In the genomic region with DNA sequence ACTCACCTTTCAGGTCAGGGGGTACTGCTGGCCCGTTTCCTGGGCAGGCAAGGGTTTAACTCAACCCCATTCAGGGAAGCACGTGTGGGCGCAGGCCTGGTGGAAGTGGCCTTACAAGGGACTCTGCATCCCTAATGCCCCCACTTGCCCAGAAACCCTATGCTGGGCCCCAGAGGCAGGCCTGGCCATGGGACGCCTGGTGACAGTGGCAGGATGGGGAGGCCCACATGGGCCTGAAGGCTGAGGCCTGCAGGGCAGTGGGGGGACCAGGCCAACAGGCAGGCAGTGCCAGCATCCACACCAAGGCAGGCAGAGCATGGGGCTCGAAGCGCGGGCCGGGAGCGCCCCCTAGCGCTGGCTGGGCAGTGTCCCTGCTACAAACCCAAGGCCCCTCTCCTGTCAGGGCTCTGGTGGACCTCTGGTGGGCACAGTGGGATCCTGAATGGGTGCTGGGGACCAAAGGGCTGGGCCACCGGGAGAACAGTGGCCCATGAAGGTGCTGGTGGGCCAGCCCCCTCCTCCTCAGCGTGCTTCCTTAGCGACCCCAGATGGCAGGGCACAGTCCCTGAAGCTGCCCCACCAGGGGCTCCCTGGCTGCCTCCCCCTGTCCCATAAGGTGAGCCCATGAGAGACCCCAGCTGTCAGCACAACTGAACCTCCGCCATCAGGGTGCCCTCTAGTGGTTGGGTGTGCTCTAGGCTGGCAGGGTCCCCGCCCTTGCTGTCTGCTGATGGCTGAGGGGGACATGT, we compare ENCODE assay signal across 1 cellular context.
TF ChIP-seq lines count a peak whose summit lies in the region.

No MANE protein-coding gene starts in this region.

TF ChIP-seq in HepG2, 621 proteins besides CTCF, POLR2A, EP300 and RAD21 (continued from another document and continues in another):
- TF ChIP-seq, protein P1, sequence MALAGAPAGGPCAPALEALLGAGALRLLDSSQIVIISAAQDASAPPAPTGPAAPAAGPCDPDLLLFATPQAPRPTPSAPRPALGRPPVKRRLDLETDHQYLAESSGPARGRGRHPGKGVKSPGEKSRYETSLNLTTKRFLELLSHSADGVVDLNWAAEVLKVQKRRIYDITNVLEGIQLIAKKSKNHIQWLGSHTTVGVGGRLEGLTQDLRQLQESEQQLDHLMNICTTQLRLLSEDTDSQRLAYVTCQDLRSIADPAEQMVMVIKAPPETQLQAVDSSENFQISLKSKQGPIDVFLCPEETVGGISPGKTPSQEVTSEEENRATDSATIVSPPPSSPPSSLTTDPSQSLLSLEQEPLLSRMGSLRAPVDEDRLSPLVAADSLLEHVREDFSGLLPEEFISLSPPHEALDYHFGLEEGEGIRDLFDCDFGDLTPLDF (CRISPR knock-in tag; IDR thresholded peaks at IDR 0.05): no peak
- TF ChIP-seq HDAC1 (CRISPR knock-in tag; IDR thresholded peaks at IDR 0.05) (peak; percentile 77), ZNF619 (CRISPR knock-in tag; IDR thresholded peaks at IDR 0.05) (0 out of 2 replicates have a peak, but pooled peaks have one; percentile 66), NR2F2 (IDR thresholded peaks at IDR 0.05; ENCODE audit: borderline replicate concordance, low read depth) (peak; percentile 38; the same call in 1 of the 2 replicates), ZNF790 (CRISPR knock-in tag; IDR thresholded peaks at IDR 0.05; ENCODE audit: borderline replicate concordance) (no peak), TSC22D2 (CRISPR knock-in tag; IDR thresholded peaks at IDR 0.05; ENCODE audit: borderline replicate concordance) (no peak), MAFK (conservative IDR thresholded peaks at IDR 0.05 in 1 of 2, IDR thresholded peaks at IDR 0.05 in 1 of 2; ENCODE audit: low read length in 2 of 2) (no peak), TAF15 (IDR thresholded peaks at IDR 0.05; ENCODE audit: low read depth, low read length, poor library complexity, severe bottlenecking) (peak; percentile 82), ZEB1 (IDR thresholded peaks at IDR 0.05; ENCODE audit: insufficient replicate concordance, low read depth) (no peak), EEA1 (CRISPR knock-in tag; IDR thresholded peaks at IDR 0.05; ENCODE audit: borderline replicate concordance) (no peak), SALL1 (CRISPR knock-in tag; IDR thresholded peaks at IDR 0.05) (peak; percentile 83), CBX5 (CRISPR knock-in tag; IDR thresholded peaks at IDR 0.05; ENCODE audit: borderline replicate concordance) (peak; percentile 55; the same call in 1 of the 2 replicates), ZC3H4 (CRISPR knock-in tag; IDR thresholded peaks at IDR 0.05; ENCODE audit: borderline replicate concordance) (no peak; the same call in 1 of the 2 replicates), ZNF703 (CRISPR knock-in tag; IDR thresholded peaks at IDR 0.05; ENCODE audit: borderline replicate concordance) (no peak), FLYWCH1 (CRISPR knock-in tag; IDR thresholded peaks at IDR 0.05) (no peak), HDAC2 (CRISPR knock-in tag; IDR thresholded peaks at IDR 0.05) (peak; percentile 73), MEIS2 (CRISPR knock-in tag; IDR thresholded peaks at IDR 0.05) (no peak; the same call in 1 of the 2 replicates), RFX5 (IDR thresholded peaks at IDR 0.05; ENCODE audit: low read depth, low read length) (no peak), MTF1 (CRISPR knock-in tag; IDR thresholded peaks at IDR 0.05) (no peak), KMT2B (CRISPR knock-in tag; IDR thresholded peaks at IDR 0.05) (no peak), NKX3-1 (CRISPR knock-in tag; IDR thresholded peaks at IDR 0.05) (no peak), NR2C2 (CRISPR knock-in tag; IDR thresholded peaks at IDR 0.05; ENCODE audit: borderline replicate concordance) (peak; percentile 56; the same call in 1 of the 2 replicates), ATRX (CRISPR knock-in tag; IDR thresholded peaks at IDR 0.05; ENCODE audit: borderline replicate concordance) (no peak), SP5 (CRISPR knock-in tag; IDR thresholded peaks at IDR 0.05; ENCODE audit: borderline replicate concordance, low read depth) (no peak; the same call in 1 of the 2 replicates), ATF1 (CRISPR knock-in tag; IDR thresholded peaks at IDR 0.05) (no peak), MYNN (CRISPR knock-in tag; IDR thresholded peaks at IDR 0.05; ENCODE audit: low read depth) (no peak), MED1 (CRISPR knock-in tag; IDR thresholded peaks at IDR 0.05) (peak; percentile 54; the same call in 1 of the 2 replicates)
- TF ChIP-seq, protein P2, sequence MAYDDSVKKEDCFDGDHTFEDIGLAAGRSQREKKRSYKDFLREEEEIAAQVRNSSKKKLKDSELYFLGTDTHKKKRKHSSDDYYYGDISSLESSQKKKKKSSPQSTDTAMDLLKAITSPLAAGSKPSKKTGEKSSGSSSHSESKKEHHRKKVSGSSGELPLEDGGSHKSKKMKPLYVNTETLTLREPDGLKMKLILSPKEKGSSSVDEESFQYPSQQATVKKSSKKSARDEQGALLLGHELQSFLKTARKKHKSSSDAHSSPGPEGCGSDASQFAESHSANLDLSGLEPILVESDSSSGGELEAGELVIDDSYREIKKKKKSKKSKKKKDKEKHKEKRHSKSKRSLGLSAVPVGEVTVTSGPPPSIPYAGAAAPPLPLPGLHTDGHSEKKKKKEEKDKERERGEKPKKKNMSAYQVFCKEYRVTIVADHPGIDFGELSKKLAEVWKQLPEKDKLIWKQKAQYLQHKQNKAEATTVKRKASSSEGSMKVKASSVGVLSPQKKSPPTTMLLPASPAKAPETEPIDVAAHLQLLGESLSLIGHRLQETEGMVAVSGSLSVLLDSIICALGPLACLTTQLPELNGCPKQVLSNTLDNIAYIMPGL (CRISPR knock-in tag; IDR thresholded peaks at IDR 0.05; ENCODE audit: borderline replicate concordance in 1 of 2, low read depth in 1 of 2): peak; percentile 86 to 93
- TF ChIP-seq, protein P3, sequence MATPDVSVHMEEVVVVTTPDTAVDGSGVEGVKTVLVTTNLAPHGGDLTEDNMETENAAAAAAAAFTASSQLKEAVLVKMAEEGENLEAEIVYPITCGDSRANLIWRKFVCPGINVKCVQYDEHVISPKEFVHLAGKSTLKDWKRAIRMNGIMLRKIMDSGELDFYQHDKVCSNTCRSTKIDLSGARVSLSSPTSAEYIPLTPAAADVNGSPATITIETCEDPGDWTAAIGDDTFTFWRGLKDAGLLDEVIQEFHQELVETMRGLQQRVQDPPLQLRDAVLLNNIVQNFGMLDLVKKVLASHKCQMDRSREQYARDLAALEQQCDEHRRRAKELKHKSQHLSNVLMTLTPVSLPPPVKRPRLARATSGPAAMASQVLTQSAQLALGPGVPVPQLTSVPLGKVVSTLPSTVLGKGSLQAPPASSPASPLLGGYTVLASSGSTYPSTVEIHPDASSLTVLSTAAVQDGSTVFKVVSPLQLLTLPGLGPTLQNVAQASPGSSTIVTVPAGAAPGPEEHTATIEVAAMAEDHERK (CRISPR knock-in tag; IDR thresholded peaks at IDR 0.05; ENCODE audit: low read depth): no peak
- TF ChIP-seq, protein P4, sequence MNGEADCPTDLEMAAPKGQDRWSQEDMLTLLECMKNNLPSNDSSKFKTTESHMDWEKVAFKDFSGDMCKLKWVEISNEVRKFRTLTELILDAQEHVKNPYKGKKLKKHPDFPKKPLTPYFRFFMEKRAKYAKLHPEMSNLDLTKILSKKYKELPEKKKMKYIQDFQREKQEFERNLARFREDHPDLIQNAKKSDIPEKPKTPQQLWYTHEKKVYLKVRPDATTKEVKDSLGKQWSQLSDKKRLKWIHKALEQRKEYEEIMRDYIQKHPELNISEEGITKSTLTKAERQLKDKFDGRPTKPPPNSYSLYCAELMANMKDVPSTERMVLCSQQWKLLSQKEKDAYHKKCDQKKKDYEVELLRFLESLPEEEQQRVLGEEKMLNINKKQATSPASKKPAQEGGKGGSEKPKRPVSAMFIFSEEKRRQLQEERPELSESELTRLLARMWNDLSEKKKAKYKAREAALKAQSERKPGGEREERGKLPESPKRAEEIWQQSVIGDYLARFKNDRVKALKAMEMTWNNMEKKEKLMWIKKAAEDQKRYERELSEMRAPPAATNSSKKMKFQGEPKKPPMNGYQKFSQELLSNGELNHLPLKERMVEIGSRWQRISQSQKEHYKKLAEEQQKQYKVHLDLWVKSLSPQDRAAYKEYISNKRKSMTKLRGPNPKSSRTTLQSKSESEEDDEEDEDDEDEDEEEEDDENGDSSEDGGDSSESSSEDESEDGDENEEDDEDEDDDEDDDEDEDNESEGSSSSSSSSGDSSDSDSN (CRISPR knock-in tag; IDR thresholded peaks at IDR 0.05): peak; percentile 88
- TF ChIP-seq, protein P5, sequence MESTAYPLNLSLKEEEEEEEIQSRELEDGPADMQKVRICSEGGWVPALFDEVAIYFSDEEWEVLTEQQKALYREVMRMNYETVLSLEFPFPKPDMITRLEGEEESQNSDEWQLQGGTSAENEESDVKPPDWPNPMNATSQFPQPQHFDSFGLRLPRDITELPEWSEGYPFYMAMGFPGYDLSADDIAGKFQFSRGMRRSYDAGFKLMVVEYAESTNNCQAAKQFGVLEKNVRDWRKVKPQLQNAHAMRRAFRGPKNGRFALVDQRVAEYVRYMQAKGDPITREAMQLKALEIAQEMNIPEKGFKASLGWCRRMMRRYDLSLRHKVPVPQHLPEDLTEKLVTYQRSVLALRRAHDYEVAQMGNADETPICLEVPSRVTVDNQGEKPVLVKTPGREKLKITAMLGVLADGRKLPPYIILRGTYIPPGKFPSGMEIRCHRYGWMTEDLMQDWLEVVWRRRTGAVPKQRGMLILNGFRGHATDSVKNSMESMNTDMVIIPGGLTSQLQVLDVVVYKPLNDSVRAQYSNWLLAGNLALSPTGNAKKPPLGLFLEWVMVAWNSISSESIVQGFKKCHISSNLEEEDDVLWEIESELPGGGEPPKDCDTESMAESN (CRISPR knock-in tag; conservative IDR thresholded peaks at IDR 0.05): peak; percentile 42; the same call in 1 of the 2 replicates
- TF ChIP-seq, protein P6, sequence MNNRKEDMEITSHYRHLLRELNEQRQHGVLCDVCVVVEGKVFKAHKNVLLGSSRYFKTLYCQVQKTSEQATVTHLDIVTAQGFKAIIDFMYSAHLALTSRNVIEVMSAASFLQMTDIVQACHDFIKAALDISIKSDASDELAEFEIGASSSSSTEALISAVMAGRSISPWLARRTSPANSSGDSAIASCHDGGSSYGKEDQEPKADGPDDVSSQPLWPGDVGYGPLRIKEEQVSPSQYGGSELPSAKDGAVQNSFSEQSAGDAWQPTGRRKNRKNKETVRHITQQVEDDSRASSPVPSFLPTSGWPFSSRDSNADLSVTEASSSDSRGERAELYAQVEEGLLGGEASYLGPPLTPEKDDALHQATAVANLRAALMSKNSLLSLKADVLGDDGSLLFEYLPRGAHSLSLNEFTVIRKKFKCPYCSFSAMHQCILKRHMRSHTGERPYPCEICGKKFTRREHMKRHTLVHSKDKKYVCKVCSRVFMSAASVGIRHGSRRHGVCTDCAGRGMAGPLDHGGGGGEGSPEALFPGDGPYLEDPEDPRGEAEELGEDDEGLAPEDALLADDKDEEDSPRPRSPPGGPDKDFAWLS (CRISPR knock-in tag; IDR thresholded peaks at IDR 0.05; ENCODE audit: borderline replicate concordance): no peak; the same call in 1 of the 2 replicates
- TF ChIP-seq, protein P7, sequence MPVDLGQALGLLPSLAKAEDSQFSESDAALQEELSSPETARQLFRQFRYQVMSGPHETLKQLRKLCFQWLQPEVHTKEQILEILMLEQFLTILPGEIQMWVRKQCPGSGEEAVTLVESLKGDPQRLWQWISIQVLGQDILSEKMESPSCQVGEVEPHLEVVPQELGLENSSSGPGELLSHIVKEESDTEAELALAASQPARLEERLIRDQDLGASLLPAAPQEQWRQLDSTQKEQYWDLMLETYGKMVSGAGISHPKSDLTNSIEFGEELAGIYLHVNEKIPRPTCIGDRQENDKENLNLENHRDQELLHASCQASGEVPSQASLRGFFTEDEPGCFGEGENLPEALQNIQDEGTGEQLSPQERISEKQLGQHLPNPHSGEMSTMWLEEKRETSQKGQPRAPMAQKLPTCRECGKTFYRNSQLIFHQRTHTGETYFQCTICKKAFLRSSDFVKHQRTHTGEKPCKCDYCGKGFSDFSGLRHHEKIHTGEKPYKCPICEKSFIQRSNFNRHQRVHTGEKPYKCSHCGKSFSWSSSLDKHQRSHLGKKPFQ (CRISPR knock-in tag; IDR thresholded peaks at IDR 0.05; ENCODE audit: insufficient replicate concordance): no peak
- TF ChIP-seq, protein P8, sequence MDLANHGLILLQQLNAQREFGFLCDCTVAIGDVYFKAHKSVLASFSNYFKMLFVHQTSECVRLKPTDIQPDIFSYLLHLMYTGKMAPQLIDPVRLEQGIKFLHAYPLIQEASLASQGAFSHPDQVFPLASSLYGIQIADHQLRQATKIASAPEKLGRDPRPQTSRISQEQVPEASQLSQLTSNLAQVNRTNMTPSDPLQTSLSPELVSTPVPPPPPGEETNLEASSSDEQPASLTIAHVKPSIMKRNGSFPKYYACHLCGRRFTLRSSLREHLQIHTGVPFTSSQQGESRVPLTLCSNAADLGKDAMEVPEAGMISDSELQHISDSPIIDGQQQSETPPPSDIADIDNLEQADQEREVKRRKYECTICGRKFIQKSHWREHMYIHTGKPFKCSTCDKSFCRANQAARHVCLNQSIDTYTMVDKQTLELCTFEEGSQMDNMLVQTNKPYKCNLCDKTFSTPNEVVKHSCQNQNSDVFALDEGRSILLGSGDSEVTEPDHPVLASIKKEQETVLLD (CRISPR knock-in tag; IDR thresholded peaks at IDR 0.05; ENCODE audit: low read depth): no peak; the same call in 1 of the 2 replicates
- TF ChIP-seq, protein P9, sequence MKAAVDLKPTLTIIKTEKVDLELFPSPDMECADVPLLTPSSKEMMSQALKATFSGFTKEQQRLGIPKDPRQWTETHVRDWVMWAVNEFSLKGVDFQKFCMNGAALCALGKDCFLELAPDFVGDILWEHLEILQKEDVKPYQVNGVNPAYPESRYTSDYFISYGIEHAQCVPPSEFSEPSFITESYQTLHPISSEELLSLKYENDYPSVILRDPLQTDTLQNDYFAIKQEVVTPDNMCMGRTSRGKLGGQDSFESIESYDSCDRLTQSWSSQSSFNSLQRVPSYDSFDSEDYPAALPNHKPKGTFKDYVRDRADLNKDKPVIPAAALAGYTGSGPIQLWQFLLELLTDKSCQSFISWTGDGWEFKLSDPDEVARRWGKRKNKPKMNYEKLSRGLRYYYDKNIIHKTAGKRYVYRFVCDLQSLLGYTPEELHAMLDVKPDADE (CRISPR knock-in tag; IDR thresholded peaks at IDR 0.05): 0 out of 2 replicates have a peak, but pooled peaks have one; percentile 33
- TF ChIP-seq, protein P10, sequence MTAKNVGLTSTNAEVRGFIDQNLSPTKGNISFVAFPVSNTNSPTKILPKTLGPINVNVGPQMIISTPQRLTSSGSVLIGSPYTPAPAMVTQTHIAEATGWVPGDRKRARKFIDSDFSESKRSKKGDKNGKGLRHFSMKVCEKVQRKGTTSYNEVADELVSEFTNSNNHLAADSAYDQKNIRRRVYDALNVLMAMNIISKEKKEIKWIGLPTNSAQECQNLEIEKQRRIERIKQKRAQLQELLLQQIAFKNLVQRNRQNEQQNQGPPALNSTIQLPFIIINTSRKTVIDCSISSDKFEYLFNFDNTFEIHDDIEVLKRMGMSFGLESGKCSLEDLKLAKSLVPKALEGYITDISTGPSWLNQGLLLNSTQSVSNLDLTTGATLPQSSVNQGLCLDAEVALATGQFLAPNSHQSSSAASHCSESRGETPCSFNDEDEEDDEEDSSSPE (CRISPR knock-in tag; IDR thresholded peaks at IDR 0.05): no peak; the same call in 1 of the 2 replicates
- TF ChIP-seq, protein P11, sequence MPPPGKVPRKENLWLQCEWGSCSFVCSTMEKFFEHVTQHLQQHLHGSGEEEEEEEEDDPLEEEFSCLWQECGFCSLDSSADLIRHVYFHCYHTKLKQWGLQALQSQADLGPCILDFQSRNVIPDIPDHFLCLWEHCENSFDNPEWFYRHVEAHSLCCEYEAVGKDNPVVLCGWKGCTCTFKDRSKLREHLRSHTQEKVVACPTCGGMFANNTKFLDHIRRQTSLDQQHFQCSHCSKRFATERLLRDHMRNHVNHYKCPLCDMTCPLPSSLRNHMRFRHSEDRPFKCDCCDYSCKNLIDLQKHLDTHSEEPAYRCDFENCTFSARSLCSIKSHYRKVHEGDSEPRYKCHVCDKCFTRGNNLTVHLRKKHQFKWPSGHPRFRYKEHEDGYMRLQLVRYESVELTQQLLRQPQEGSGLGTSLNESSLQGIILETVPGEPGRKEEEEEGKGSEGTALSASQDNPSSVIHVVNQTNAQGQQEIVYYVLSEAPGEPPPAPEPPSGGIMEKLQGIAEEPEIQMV (CRISPR knock-in tag; IDR thresholded peaks at IDR 0.05; ENCODE audit: low read depth): peak; percentile 90
